Comparison of ENCODE assay signal across 11 cellular contexts in the genomic region with DNA sequence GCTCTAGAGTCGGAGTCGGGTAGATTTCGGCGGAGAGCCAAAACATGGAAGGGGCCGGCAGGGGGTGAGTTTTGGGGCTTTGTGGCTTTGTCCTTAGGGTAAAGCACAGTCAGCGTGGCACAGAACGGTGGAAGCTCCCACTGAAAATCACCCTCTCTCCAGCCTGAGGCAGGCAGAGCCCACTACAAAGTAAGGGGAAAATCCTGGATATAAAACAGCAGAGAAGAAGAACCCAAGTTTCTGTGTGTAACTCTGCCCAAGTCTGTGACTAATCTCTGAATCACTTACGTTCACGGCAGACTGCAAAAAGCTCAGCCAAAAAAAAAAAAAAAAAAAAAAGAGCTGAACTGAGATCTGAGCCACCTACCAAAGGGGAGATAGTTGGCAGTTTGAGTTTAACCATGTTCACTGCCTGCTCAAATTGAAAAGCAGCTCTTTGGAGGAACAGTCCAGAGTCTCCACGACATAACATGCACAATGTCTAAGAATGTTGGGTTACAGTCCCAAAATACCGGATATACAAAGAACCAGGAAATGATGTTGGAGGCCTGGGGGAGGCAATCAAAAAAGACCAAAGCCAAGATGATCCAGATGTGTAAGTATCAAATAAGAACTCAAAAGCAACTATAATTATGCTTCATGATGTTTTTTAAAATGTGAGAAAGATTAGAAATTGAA. TPM values are rescaled to one million over a fixed set of nuclear protein-coding genes. Genes with fewer than 3 reads are reported as not detected.
DNase-seq lines count a peak whose midpoint lies in the region; ATAC-seq lines count a peak whose summit lies in the region.
"Had no signal": no experiment of that assay in that cellular context is flagged by ENCODE, and none has a peak within 500 bp of the region (broad histone marks: within the 10 kb centered on the region; RNA-seq: fewer than 3 reads in every experiment).

No MANE protein-coding gene starts in this region.

- H3K4me1 ChIP-seq in skeletal muscle satellite cell (ENCODE audit: control insufficient read depth, insufficient read depth, low read length) = peaks cover 16% of the 10 kb centered on the region

- no peaks in the 10 kb centered on the region for H3K9me3 ChIP-seq in SK-N-MC (ENCODE audit: low read depth, low read length)
- H3K9me3 ChIP-seq in skeletal muscle satellite cell (replicated peaks; ENCODE audit: low read length) = no peaks in the 10 kb centered on the region

- peaks cover 7% of the 10 kb centered on the region for H3K36me3 ChIP-seq in SK-N-MC (ENCODE audit: insufficient read depth, low read length)
- H3K36me3 ChIP-seq in skeletal muscle satellite cell (ENCODE audit: insufficient read depth, low read length) = peaks cover 12% of the 10 kb centered on the region

- H3K4me3 ChIP-seq in SK-N-MC (peak overlapping the region; percentile 66), skeletal muscle satellite cell (ENCODE audit: low read length) (peak overlapping the region; percentile 62)

- peak overlapping the region; percentile 54 for H3K9ac ChIP-seq in SK-N-MC (ENCODE audit: insufficient read length)
- H3K9ac ChIP-seq in skeletal muscle satellite cell (ENCODE audit: low read depth, low read length) = peak overlapping the region; percentile 73
- H3K9ac ChIP-seq: KMS-11 had no signal

- ATAC-seq in GM21619 (IDR thresholded peaks at IDR 0.05; ENCODE audit: unreplicated experiment) = peak; percentile 38
- ATAC-seq: stimulated activated memory B cell treated with anti-CD40 and anti-IgM and Interleukin-4, amounts not matched to agents 10 μg/mL and 1 μg/mL and 100 μg/mL, for 72 hours had no signal

- peak; percentile 28 for DNase-seq in SK-N-MC (ENCODE audit: low read depth, low spot score)
- peak; percentile 86 for DNase-seq in fibroblast of the conjunctiva (ENCODE audit: low read depth)
- no peak for DNase-seq in NCI-H510A (lab: John Stamatoyannopoulos, UW)
- no peak for DNase-seq in DMS114 treated with DMSO at 0.1 percent for 48 hours (lab: John Stamatoyannopoulos, UW; ENCODE audit: unreplicated experiment)
- no peak for DNase-seq in amygdala (lab: John Stamatoyannopoulos, UW)
- DNase-seq in NCI-H510A treated with DMSO at 0.1 percent for 48 hours (lab: John Stamatoyannopoulos, UW) = no peak

- H3K4me2 ChIP-seq in skeletal muscle satellite cell (ENCODE audit: low read length) = peak overlapping the region; percentile 84
- H3K4me2 ChIP-seq: KMS-11 had no signal

- no peaks in the 10 kb centered on the region for H3K27me3 ChIP-seq in skeletal muscle satellite cell (ENCODE audit: control insufficient read depth, insufficient read depth, low read length)

- H3K27ac ChIP-seq in SK-N-MC = peak overlapping the region; percentile 89
- H3K27ac ChIP-seq: KMS-11 had no signal

RNA-seq across cellular contexts. Expression of a gene that starts 26.7 kb away (rescaled TPM):
- not detected in 2 replicates for total RNA-seq in skeletal muscle satellite cell (2012; rRNA removed)
- total RNA-seq: lung microvascular endothelial cell had no signal

Comparison
In these comparisons a context has a peak if more than half of its experiments do, and no peak if none do; other contexts are left out.
1. DNase-seq: peak in SK-N-MC (single experiment) and fibroblast of the conjunctiva (single experiment); none in NCI-H510A (single experiment), DMS114 treated with DMSO at 0.1 percent for 48 hours (single experiment), amygdala (0 of 56) and NCI-H510A treated with DMSO at 0.1 percent for 48 hours (single experiment).